Comparison of ENCODE assay signal across 1 cellular context in genomic region chr4:124121511-124121934, GRCh38.
TF ChIP-seq lines count a peak whose summit lies in the region.

No MANE protein-coding gene starts in this region.

TF ChIP-seq in WTC11, 78 proteins besides CTCF, POLR2A, EP300 and RAD21 (continued from another document):
- TF ChIP-seq PRDM15 (CRISPR knock-in tag; IDR thresholded peaks at IDR 0.05) (no peak), ESRRA (CRISPR knock-in tag; IDR thresholded peaks at IDR 0.05; ENCODE audit: borderline replicate concordance) (no peak), ZNF425 (CRISPR knock-in tag; conservative IDR thresholded peaks at IDR 0.05) (no peak), ZNF416 (CRISPR knock-in tag; IDR thresholded peaks at IDR 0.05) (no peak), ERG (CRISPR knock-in tag; IDR thresholded peaks at IDR 0.05) (no peak), ZMAT4 (CRISPR knock-in tag; IDR thresholded peaks at IDR 0.05) (no peak), JAZF1 (CRISPR knock-in tag; IDR thresholded peaks at IDR 0.05) (no peak)
